In genomic region chr3:136251511-136251910, GRCh38 we compare ENCODE assay signal across 8 cellular contexts. TPM values are rescaled to one million over a fixed set of nuclear protein-coding genes. Genes with fewer than 3 reads are reported as not detected.
DNase-seq lines count a peak whose midpoint lies in the region; ATAC-seq and TF ChIP-seq lines count a peak whose summit lies in the region.

No MANE protein-coding gene starts in this region.

- peak overlapping the region; percentile 84 for H3K4me3 ChIP-seq in Jurkat, Clone E6-1 (ENCODE audit: low read length)
- H3K4me3 ChIP-seq in breast epithelium: peak overlapping the region in 2 of 3 donors; percentile 66 to 81
- no peak overlapping the region for H3K4me3 ChIP-seq in ovary

- in situ Hi-C loops in GM13976 (cut with MboI; ENCODE audit: low sequenced_read_pairs, unreplicated experiment): no loop called here

- no peaks in the 10 kb centered on the region for H3K27me3 ChIP-seq in breast epithelium
- H3K27me3 ChIP-seq in ovary: no peaks in the 10 kb centered on the region

- H3K9me3 ChIP-seq in breast epithelium (no peaks in the 10 kb centered on the region), ovary (no peaks in the 10 kb centered on the region)

- intact Hi-C loops in breast epithelium (cut with DNase I; ENCODE audit: low total_unique reads) (no loop called here), ovary (cut with DNase I) (loop anchor here in 2 of 4 donors (2.0 to 5.0 kb wide), 3 partner anchors 179 to 501 kb away; partner anchors contain the start of gene STAG1 (in 1 of the 2))

- TF ChIP-seq POLR2A in breast epithelium (IDR thresholded peaks at IDR 0.05): no peak
- no peak for TF ChIP-seq POLR2A in ovary (IDR thresholded peaks at IDR 0.05)

- TF ChIP-seq EP300 in ovary (IDR thresholded peaks at IDR 0.05): no peak

- H3K36me3 ChIP-seq in breast epithelium (no peaks in the 10 kb centered on the region), ovary (no peaks in the 10 kb centered on the region)

- WGBS in ovary, 3 donors: 71 to 85% (median 85%) methylated on average over 3 of the region's 3 CpGs

- peak; percentile 24 for DNase-seq in GM13976 (ENCODE audit: low spot score)
- DNase-seq in Jurkat, Clone E6-1 (ENCODE audit: low read depth, low spot score): no peak
- no peak for DNase-seq in breast epithelium (ENCODE audit: low spot score in 2 of 2)
- peak in 1 of 5 donors; percentile 30 for DNase-seq in ovary
- no peak for DNase-seq in stimulated activated CD8-positive, alpha-beta memory T cell treated with anti-CD3 and anti-CD28 coated beads, Interleukin-4, amount 100 ng/mL, for 48 hours
- DNase-seq in activated CD8-positive, alpha-beta memory T cell treated with anti-CD3 and anti-CD28 coated beads for 24 hours: no peak

- peak overlapping the region; percentile 89 to 92 for H3K27ac ChIP-seq in breast epithelium
- peak overlapping the region; percentile 4 to 79 for H3K27ac ChIP-seq in ovary

- no peak for ATAC-seq in HG02970 (IDR thresholded peaks at IDR 0.05; ENCODE audit: low FRiP score, unreplicated experiment)
- ATAC-seq in HG03521 (IDR thresholded peaks at IDR 0.05; ENCODE audit: unreplicated experiment): no peak

- H3K4me1 ChIP-seq in breast epithelium (peaks cover 0 to 10% of the 10 kb centered on the region in 2 donors), ovary (ENCODE audit: insufficient read depth) (peaks cover 1% of the 10 kb centered on the region)

- TF ChIP-seq CTCF in GM13976 (IDR thresholded peaks at IDR 0.05; ENCODE audit: borderline replicate concordance, control extremely low read depth, extremely low read depth, insufficient read depth, missing control alignments) (no peak), breast epithelium (IDR thresholded peaks at IDR 0.05) (no peak), ovary (IDR thresholded peaks at IDR 0.05) (no peak)

RNA-seq across cellular contexts. Expression of gene PCCB, which starts 1.4 kb away (rescaled TPM):
- 202 TPM for polyA plus RNA-seq in Jurkat, Clone E6-1 (2012; ENCODE audit: insufficient read depth, insufficient read length)
- total RNA-seq in breast epithelium (10 to 100 TPM; 24.9 to 35.0 (median 31.3) TPM), ovary (10 to 100 TPM in 6 of 7 donors, 1 to 10 TPM in 1; 8.2 to 26.5 (median 22.1) TPM)
- 100 to 1,000 TPM in 1 of 2 donors, 10 to 100 TPM in 1; 14.0 to 107 TPM for polyA plus RNA-seq in ovary

RNA-seq across cellular contexts. Expression of gene MSL2, which starts 55.4 kb away (rescaled TPM):
- polyA plus RNA-seq in Jurkat, Clone E6-1 (2012; ENCODE audit: insufficient read depth, insufficient read length): 36.5 TPM
- total RNA-seq in breast epithelium: 10 to 100 TPM; 25.8 to 46.5 (median 27.5) TPM
- 10 to 100 TPM; 20.1 to 47.9 (median 39.4) TPM for total RNA-seq in ovary
- polyA plus RNA-seq in ovary: 10 to 100 TPM; 14.3 to 39.6 TPM
